In the genomic region with DNA sequence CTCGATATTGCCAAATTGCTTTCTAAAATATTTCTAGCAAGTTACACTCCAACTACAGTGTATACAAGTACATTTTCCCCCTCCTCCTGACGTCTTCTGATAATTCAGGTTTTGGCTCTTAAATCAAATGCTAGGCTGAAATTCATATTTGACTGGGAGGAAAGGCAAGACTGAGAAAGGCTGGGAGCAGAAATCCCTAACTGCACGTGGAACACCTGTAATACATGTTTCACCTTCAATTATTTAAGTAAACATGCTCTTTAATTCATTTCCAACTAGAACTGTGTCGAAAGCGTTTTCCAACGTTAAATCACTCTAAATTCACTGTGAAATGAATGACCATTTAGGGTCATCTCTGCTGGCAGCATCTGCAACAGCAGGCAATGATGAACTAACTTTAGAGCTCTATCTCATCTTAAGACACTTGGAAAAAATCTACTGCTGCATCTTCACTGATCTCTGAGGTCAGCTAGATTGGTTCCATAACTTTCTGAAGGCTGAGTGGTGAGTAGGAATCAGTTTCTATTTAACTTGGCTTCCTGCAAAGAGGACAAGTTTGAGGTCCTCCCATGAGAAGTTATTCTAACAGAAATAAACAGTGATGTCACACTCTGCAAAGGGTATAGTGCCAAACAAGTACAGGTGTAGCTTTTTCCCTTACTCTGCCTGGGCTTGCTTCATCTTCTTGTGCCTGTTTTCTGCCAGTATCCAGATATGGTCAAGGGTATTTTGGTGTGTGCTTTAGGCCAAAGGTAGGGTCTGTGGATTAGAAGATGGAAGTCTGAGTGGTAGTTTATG, we compare ENCODE assay signal across 24 cellular contexts.
A peak's percentile ranks its signal among the peaks of the same experiment; 100 is the strongest.
DNase-seq lines count a peak whose midpoint lies in the region; ATAC-seq, FAIRE-seq and TF ChIP-seq lines count a peak whose summit lies in the region.
"Had no signal": no experiment of that assay in that cellular context is flagged by ENCODE, and none has a peak within 500 bp of the region (broad histone marks: within the 10 kb centered on the region; RNA-seq: fewer than 3 reads in every experiment).

No MANE protein-coding gene starts in this region.

- TF ChIP-seq POLR2A in body of pancreas (IDR thresholded peaks at IDR 0.05) (peak in 1 of 3 donors; percentile 25), thyroid gland (IDR thresholded peaks at IDR 0.05) (no peak)

- FAIRE-seq in pancreas (lab: Jason Lieb, UNC): no peak
- FAIRE-seq: D721Med, GM12878 had no signal

- H3K36me3 ChIP-seq in body of pancreas (replicated peaks in 1 of 2; ENCODE audit: insufficient read depth in 1 of 2, low read depth in 2 of 2): no peaks in the 10 kb centered on the region
- no peaks in the 10 kb centered on the region for H3K36me3 ChIP-seq in pancreas
- no peaks in the 10 kb centered on the region for H3K36me3 ChIP-seq in thyroid gland
- no peaks in the 10 kb centered on the region for H3K36me3 ChIP-seq in MG63
- H3K36me3 ChIP-seq: BE2C; BLaER1 treated with 17β-estradiol and CSF1 and Interleukin-3, amounts not matched to agents 10 nM and 100 nM had no signal

- H3K9me3 ChIP-seq in body of pancreas: no peaks in the 10 kb centered on the region
- no peaks in the 10 kb centered on the region for H3K9me3 ChIP-seq in pancreas
- H3K9me3 ChIP-seq in thyroid gland: no peaks in the 10 kb centered on the region
- no peaks in the 10 kb centered on the region for H3K9me3 ChIP-seq in MG63
- H3K9me3 ChIP-seq: A549; BE2C; BLaER1 treated with 17β-estradiol and CSF1 and Interleukin-3, amounts not matched to agents 10 nM and 100 nM had no signal

- H3K4me1 ChIP-seq in body of pancreas (peaks cover 42% of the 10 kb centered on the region), pancreas (peaks cover 0 to 5% (median 5%) of the 10 kb centered on the region in 3 donors), thyroid gland (peaks cover 0 to 3% of the 10 kb centered on the region in 2 donors)
- H3K4me1 ChIP-seq: A549; BE2C; BLaER1 treated with 17β-estradiol and CSF1 and Interleukin-3, amounts not matched to agents 10 nM and 100 nM had no signal

- intact Hi-C loops in body of pancreas (cut with DNase I) (no loop called here), pancreas (cut with DNase I) (no loop called here), thyroid gland (cut with DNase I) (no loop called here)

- TF ChIP-seq CTCF in body of pancreas (IDR thresholded peaks at IDR 0.05): no peak
- TF ChIP-seq CTCF in pancreas (IDR thresholded peaks at IDR 0.05): no peak
- no peak for TF ChIP-seq CTCF in thyroid gland (IDR thresholded peaks at IDR 0.05)

- H3K27ac ChIP-seq in body of pancreas: peak overlapping the region; percentile 63 to 83 (median 76)
- H3K27ac ChIP-seq in pancreas: peak overlapping the region in 3 of 4 donors; percentile 4 to 72 (median 32)
- no peak overlapping the region for H3K27ac ChIP-seq in thyroid gland
- H3K27ac ChIP-seq: A549; BLaER1 treated with 17β-estradiol and CSF1 and Interleukin-3, amounts not matched to agents 10 nM and 100 nM had no signal

- peak; percentile 98 for ATAC-seq in body of pancreas
- peak; percentile 88 to 97 (median 95) for ATAC-seq in pancreas
- ATAC-seq: A549, GM12878, GM23338, HCT116 had no signal

- peak; percentile 11 for DNase-seq in NCI-H748 (lab: John Stamatoyannopoulos, UW; ENCODE audit: unreplicated experiment)
- DNase-seq in NCI-H748 treated with DMSO at 0.1 percent for 48 hours (lab: John Stamatoyannopoulos, UW): no peak
- peak in 3 of 4 donors; percentile 19 to 58 (median 36) for DNase-seq in body of pancreas
- peak in 2 of 6 donors; percentile 23 to 26 for DNase-seq in pancreas
- DNase-seq in thyroid gland: no peak
- DNase-seq in MG63: no peak
- no peak for DNase-seq in NCI-H1105 (lab: John Stamatoyannopoulos, UW)
- DNase-seq: 8988T; ACHN; AML-193; BE2C; CD4-positive, alpha-beta T cell; CD8-positive, alpha-beta memory T cell; DMS 273 treated with DMSO at 0.1 percent for 48 hours; DMS79; EL; GDM1; H9 had no signal

- H3K4me3 ChIP-seq in body of pancreas: no peak overlapping the region
- no peak overlapping the region for H3K4me3 ChIP-seq in pancreas
- no peak overlapping the region for H3K4me3 ChIP-seq in thyroid gland (replicated peaks in 1 of 3)
- H3K4me3 ChIP-seq in MG63: no peak overlapping the region
- H3K4me3 ChIP-seq: A549; BLaER1 treated with 17β-estradiol and CSF1 and Interleukin-3, amounts not matched to agents 10 nM and 100 nM; GM12878; GM23338 had no signal

- H3K27me3 ChIP-seq in body of pancreas (no peaks in the 10 kb centered on the region), pancreas (no peaks in the 10 kb centered on the region), thyroid gland (no peaks in the 10 kb centered on the region), MG63 (no peaks in the 10 kb centered on the region)
- H3K27me3 ChIP-seq: BE2C had no signal

- WGBS in body of pancreas, 2 donors: 16% methylated on average over 6 of the region's 6 CpGs
- WGBS in pancreas, 2 donors: 16 to 24% methylated on average over 6 of the region's 6 CpGs
- 65 to 77% methylated on average over 6 of the region's 6 CpGs for WGBS in thyroid gland, 2 donors

Comparison
In these comparisons a context has a peak if more than half of its experiments do, and no peak if none do; other contexts are left out.
1. DNase-seq: peak in NCI-H748 (single experiment) and body of pancreas (3 of 4); none in NCI-H748 treated with DMSO at 0.1 percent for 48 hours (single experiment), thyroid gland (0 of 2), MG63 (single experiment) and NCI-H1105 (single experiment).
2. H3K27ac ChIP-seq: peak in body of pancreas (4 of 4) and pancreas (3 of 4); none in thyroid gland (0 of 3).